ENCODE assay signal across 26 cellular contexts in the genomic region with DNA sequence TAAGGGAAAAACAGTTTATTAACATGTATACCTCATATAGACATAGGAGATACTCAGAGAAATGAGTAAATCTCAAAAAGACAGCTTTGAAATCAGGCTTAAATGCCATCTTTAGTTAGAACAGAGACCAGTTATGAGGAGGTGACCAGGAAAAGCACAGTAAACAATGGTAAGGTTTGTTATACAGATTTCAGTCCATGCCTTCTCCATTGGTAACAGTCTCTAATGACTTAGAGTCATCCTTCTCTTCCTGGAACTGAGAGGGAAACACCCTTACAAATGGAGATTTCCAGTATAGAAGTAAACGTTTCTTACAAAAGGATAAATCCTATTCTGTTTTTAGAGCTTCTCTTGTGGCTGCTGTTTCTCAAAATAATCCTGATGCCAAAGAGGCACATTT.
"Had no signal": no experiment of that assay in that cellular context is flagged by ENCODE, and none has a peak within 500 bp of the region (broad histone marks: within the 10 kb centered on the region; RNA-seq: fewer than 3 reads in every experiment).

No MANE protein-coding gene starts in this region.

- H3K4me3 Mint-ChIP-seq: dendritic cell treated with granulocyte-macrophage colony-stimulating factor and Interleukin-4, amounts not matched to agents 40 ng/mL and 50 ng/mL, for 4 days; effector memory CD8-positive, alpha-beta T cell; endodermal cell had no signal

- H3K4me3 ChIP-seq: colonic mucosa, coronary artery, dorsolateral prefrontal cortex, esophagus muscularis mucosa, esophagus squamous epithelium, gastrocnemius medialis, gastroesophageal sphincter, heart left ventricle, heart right ventricle, hepatocyte had no signal

- H3K27me3 ChIP-seq: colonic mucosa, dorsolateral prefrontal cortex, esophagus muscularis mucosa, esophagus squamous epithelium, foreskin keratinocyte, gastrocnemius medialis, gastroesophageal sphincter, heart left ventricle, heart right ventricle, hepatocyte had no signal

- H3K9me3 Mint-ChIP-seq: effector memory CD8-positive, alpha-beta T cell had no signal

- ATAC-seq: effector memory CD8-positive, alpha-beta T cell; esophagus mucosa; foreskin keratinocyte; gastrocnemius medialis; gastroesophageal sphincter; heart left ventricle; heart right ventricle had no signal

- DNase-seq: colonic mucosa; cortex of kidney; dermis blood vessel endothelial cell; dorsolateral prefrontal cortex; effector CD4-positive, alpha-beta T cell; effector CD8-positive, alpha-beta T cell; effector memory CD4-positive, alpha-beta T cell; effector memory CD8-positive, alpha-beta T cell; endodermal cell; erythroblast; esophagus squamous epithelium; foreskin fibroblast; foreskin keratinocyte; gastrocnemius medialis; glutamatergic neuron; head of caudate nucleus; heart left ventricle; heart right ventricle; hippocampal formation had no signal

- H3K9me3 ChIP-seq: colonic mucosa, esophagus muscularis mucosa, esophagus squamous epithelium, gastrocnemius medialis, gastroesophageal sphincter, heart right ventricle had no signal

- H3K4me1 Mint-ChIP-seq: endodermal cell had no signal

- H3K27me3 Mint-ChIP-seq: dendritic cell treated with granulocyte-macrophage colony-stimulating factor and Interleukin-4, amounts not matched to agents 40 ng/mL and 50 ng/mL, for 4 days; effector memory CD8-positive, alpha-beta T cell had no signal

- H3K27ac ChIP-seq: colonic mucosa, coronary artery, dorsolateral prefrontal cortex, epithelial cell of prostate, esophagus muscularis mucosa, esophagus squamous epithelium, foreskin keratinocyte, gastrocnemius medialis, gastroesophageal sphincter, heart left ventricle, heart right ventricle, hepatocyte had no signal

- H3K36me3 ChIP-seq: colonic mucosa, esophagus muscularis mucosa, esophagus squamous epithelium, gastrocnemius medialis, gastroesophageal sphincter, heart left ventricle, heart right ventricle had no signal

- H3K79me2 ChIP-seq: hepatocyte had no signal

- H3K27ac Mint-ChIP-seq: dendritic cell treated with granulocyte-macrophage colony-stimulating factor and Interleukin-4, amounts not matched to agents 40 ng/mL and 50 ng/mL, for 4 days; effector memory CD8-positive, alpha-beta T cell; endodermal cell had no signal

- H2AFZ ChIP-seq: hepatocyte had no signal

- H3K4me2 ChIP-seq: hepatocyte had no signal

- H3K4me1 ChIP-seq: colonic mucosa, esophagus muscularis mucosa, esophagus squamous epithelium, foreskin keratinocyte, gastrocnemius medialis, gastroesophageal sphincter, heart left ventricle, heart right ventricle had no signal
